21 cellular contexts compared by ENCODE assay signal in the genomic region with DNA sequence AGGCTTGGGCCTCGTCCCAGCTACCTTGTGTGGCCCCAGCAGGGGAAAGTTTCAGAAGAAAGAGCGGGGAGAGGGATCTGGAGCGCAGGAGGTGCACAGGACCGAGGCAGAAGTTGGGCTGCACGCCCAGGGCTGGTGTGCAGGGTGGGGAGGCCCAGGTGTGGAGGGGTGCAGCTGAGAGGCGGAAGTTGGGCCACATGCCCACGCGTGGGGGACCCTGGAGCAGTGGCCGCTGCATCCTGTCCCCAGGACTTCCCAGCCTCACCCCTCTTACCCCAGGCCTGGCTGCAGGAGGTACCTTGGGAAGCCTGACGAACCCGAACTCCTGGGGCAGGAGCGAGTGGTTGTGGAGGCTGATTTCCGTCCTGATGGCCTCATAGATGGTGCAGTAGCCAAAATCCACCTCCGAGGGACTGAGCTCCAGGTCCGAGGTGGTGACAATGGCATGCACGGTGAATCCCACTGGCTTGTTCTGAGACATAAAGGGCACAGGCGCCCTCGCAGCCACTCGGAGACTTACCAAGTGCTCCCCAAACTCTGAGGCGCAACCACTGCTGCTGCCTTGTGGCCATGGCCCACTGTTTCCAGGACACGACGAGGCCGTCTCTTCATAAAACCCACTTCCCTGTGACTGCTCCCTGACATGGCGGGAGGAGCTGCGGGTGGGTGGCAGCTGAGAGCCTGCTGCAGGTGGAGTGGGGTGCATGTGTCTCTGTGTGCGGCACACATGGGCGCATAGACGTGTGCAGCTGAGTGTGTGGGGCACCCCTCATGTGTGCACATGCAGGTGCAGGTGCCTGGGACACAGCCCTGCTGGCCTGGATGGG. TPM values are rescaled to one million over a fixed set of nuclear protein-coding genes. Genes with fewer than 3 reads are reported as not detected.
A peak's percentile ranks its signal among the peaks of the same experiment; 100 is the strongest.
DNase-seq lines count a peak whose midpoint lies in the region; ATAC-seq, FAIRE-seq and TF ChIP-seq lines count a peak whose summit lies in the region.
"Had no signal": no experiment of that assay in that cellular context is flagged by ENCODE, and none has a peak within 500 bp of the region (broad histone marks: within the 10 kb centered on the region; RNA-seq: fewer than 3 reads in every experiment).

No MANE protein-coding gene starts in this region.

- H2BK20ac ChIP-seq in IMR-90 (ENCODE audit: low read depth, low read length), result no peak overlapping the region

- no peaks in the 10 kb centered on the region for H3K27me3 Mint-ChIP-seq in activated CD4-positive, alpha-beta T cell treated with anti-CD3 and anti-CD28 coated beads, Interleukin-2, amount 10 ng/mL, durations not matched to agents 7 days and 5 days
- H3K27me3 Mint-ChIP-seq: B cell had no signal

- CTCF ChIA-PET in IMR-90 (lab: Yijun Ruan, JAX) (no interaction called here), HepG2 (lab: Yijun Ruan, JAX; ENCODE audit: low intra/inter-chr PET ratio, low total read pairs) (no interaction called here)
- CTCF ChIA-PET in activated CD4-positive, alpha-beta T cell treated with anti-CD3 and anti-CD28 coated beads, Interleukin-2, amount 10 ng/mL, durations not matched to agents 7 days and 5 days (lab: Charles Lee), result no interaction called here

- no peaks in the 10 kb centered on the region for H3K36me3 Mint-ChIP-seq in activated CD4-positive, alpha-beta T cell treated with anti-CD3 and anti-CD28 coated beads, Interleukin-2, amount 10 ng/mL, durations not matched to agents 7 days and 5 days (ENCODE audit: low read depth)
- H3K36me3 Mint-ChIP-seq: CD14-positive monocyte; CD8-positive, alpha-beta T cell had no signal

- DNase-seq in IMR-90 (no peak), HepG2 (ENCODE audit: low spot score) (no peak), posterior vena cava (ENCODE audit: low spot score) (peak; percentile 62), SKM-1 (lab: John Stamatoyannopoulos, UW; ENCODE audit: unreplicated experiment) (no peak)
- DNase-seq in activated CD4-positive, alpha-beta T cell treated with anti-CD3 and anti-CD28 coated beads, Interleukin-2, amount 10 ng/mL, durations not matched to agents 7 days and 5 days, result no peak
- DNase-seq: CD8-positive, alpha-beta T cell; COR-L47; DMS153; DND-41; GDM1 had no signal

- WGBS in IMR-90 (ENCODE audit: extremely low coverage in 2 of 2, insufficient read length in 1 of 2), 2 experiments, result 73% methylated on average over 19 of the region's 28 CpGs; no CpG with 5 or more reads in 1 of the 2 experiments
- 93% methylated on average over 12 of the region's 28 CpGs for WGBS in HepG2 (ENCODE audit: low lambda C conversion rate)

- H3K18ac ChIP-seq in IMR-90 (ENCODE audit: low read depth, low read length), result no peak overlapping the region

- TF ChIP-seq RAD21 in IMR-90 (IDR thresholded peaks at IDR 0.05; ENCODE audit: low read length), result no peak
- TF ChIP-seq RAD21 in HepG2 (CRISPR knock-in tag; IDR thresholded peaks at IDR 0.05), result no peak

- H3K36me3 ChIP-seq in BLaER1 (no peaks in the 10 kb centered on the region), IMR-90 (ENCODE audit: control insufficient read depth, insufficient read depth, low read length) (no peaks in the 10 kb centered on the region), HepG2 (replicated peaks in 1 of 2; ENCODE audit: control insufficient read depth in 1 of 2, insufficient read depth in 2 of 2, low read length in 2 of 2) (no peaks in the 10 kb centered on the region; a peak in 1 of 5 replicates)

- H3K79me2 ChIP-seq in HepG2 (ENCODE audit: insufficient read depth, low read length), result peaks cover 13% of the 10 kb centered on the region

- H4K20me1 ChIP-seq in BLaER1 (no peaks in the 10 kb centered on the region), IMR-90 (ENCODE audit: insufficient read depth, low read length) (no peaks in the 10 kb centered on the region), HepG2 (ENCODE audit: insufficient read depth, low read length) (no peaks in the 10 kb centered on the region)

- POLR2A ChIA-PET in IMR-90 (lab: Charles Lee; ENCODE audit: unreplicated experiment), result no interaction called here
- POLR2A ChIA-PET in HepG2 (lab: Yijun Ruan, JAX), result no interaction called here
- POLR2A ChIA-PET in activated CD4-positive, alpha-beta T cell treated with anti-CD3 and anti-CD28 coated beads, Interleukin-2, amount 10 ng/mL, durations not matched to agents 7 days and 5 days (lab: Charles Lee), result no interaction called here

- H3K9me3 ChIP-seq in BLaER1 (peaks cover 8% of the 10 kb centered on the region), IMR-90 (ENCODE audit: control insufficient read depth, insufficient read depth, low read length) (no peaks in the 10 kb centered on the region), HepG2 (ENCODE audit: low read length) (no peaks in the 10 kb centered on the region)

- no peak overlapping the region for H3K4ac ChIP-seq in IMR-90 (ENCODE audit: low read depth, low read length)

- TF ChIP-seq EP300 in HepG2 (IDR thresholded peaks at IDR 0.05; ENCODE audit: low read depth in 2 of 2, low read length in 2 of 2) (no peak), HepG2 (CRISPR knock-in tag; IDR thresholded peaks at IDR 0.05; ENCODE audit: borderline replicate concordance) (no peak)

- in situ Hi-C loops in IMR-90 (cut with MboI; ENCODE audit: low sequenced_read_pairs) (no loop called here), HepG2 (cut with HindIII; ENCODE audit: extremely low pct_ligation_motif_present, low pct_unique_long_range_greater_than_20kb) (no loop called here)

- TF ChIP-seq POLR2A in IMR-90 (IDR thresholded peaks at IDR 0.05; ENCODE audit: low read depth, low read length) (no peak), HepG2 (IDR thresholded peaks at IDR 0.05; ENCODE audit: insufficient read depth in 1 of 2, low read depth in 2 of 2, low read length in 2 of 2) (no peak)

- H3K23ac ChIP-seq in IMR-90 (ENCODE audit: low read depth, low read length), result no peak overlapping the region

- H3K4me3 Mint-ChIP-seq in activated CD4-positive, alpha-beta T cell treated with anti-CD3 and anti-CD28 coated beads, Interleukin-2, amount 10 ng/mL, durations not matched to agents 7 days and 5 days, result no peak overlapping the region
- H3K4me3 Mint-ChIP-seq: B cell; CD14-positive monocyte; CD8-positive, alpha-beta T cell had no signal

- H3K9me1 ChIP-seq in IMR-90 (ENCODE audit: insufficient read depth, low read length), result peaks cover 7% of the 10 kb centered on the region; the same call in 1 of the 2 replicates

- intact Hi-C loops in IMR-90 (cut with micrococcal nuclease), result loop anchor here (5.0 kb wide), 1 partner anchor 233 kb away; no protein-coding TSS in a partner anchor
- intact Hi-C loops in HepG2 (cut with micrococcal nuclease; ENCODE audit: unreplicated experiment), result no loop called here
- intact Hi-C loops in posterior vena cava (cut with DNase I), result loop anchor here (5.0 kb wide), 2 partner anchors 108 to 1633 kb away; no protein-coding TSS in a partner anchor

- H4K8ac ChIP-seq in IMR-90 (ENCODE audit: low read depth in 2 of 2, low read length in 2 of 2), result no peak overlapping the region

- H2AK9ac ChIP-seq in IMR-90 (replicated peaks; ENCODE audit: low read depth, low read length, poor library complexity), result peak overlapping the region; percentile 65

- no peak overlapping the region for H2BK15ac ChIP-seq in IMR-90 (ENCODE audit: low read depth, low read length)

- H3K27ac ChIP-seq in BLaER1 (no peak overlapping the region; the same call in 1 of the 2 replicates), IMR-90 (ENCODE audit: insufficient read depth, low read length) (no peak overlapping the region), HepG2 (ENCODE audit: extremely low read length, insufficient read depth, low read length) (no peak overlapping the region)

- peak overlapping the region; percentile 34; the same call in 1 of the 2 replicates for H3K4me2 ChIP-seq in BLaER1
- H3K4me2 ChIP-seq in IMR-90 (ENCODE audit: low read depth, low read length), result no peak overlapping the region
- no peak overlapping the region for H3K4me2 ChIP-seq in HepG2 (ENCODE audit: low read depth, low read length)

- H3K4me3 ChIP-seq in BLaER1 (no peak overlapping the region), IMR-90 (ENCODE audit: insufficient read depth, low read depth, low read length) (no peak overlapping the region), HepG2 (replicated peaks in 1 of 3; ENCODE audit: insufficient read depth in 1 of 3, low read depth in 2 of 3, low read length in 3 of 3) (no peak overlapping the region)

- no peak overlapping the region for H3K14ac ChIP-seq in IMR-90 (replicated peaks; ENCODE audit: low read depth, low read length)

- H3K27me3 ChIP-seq in BLaER1 (peaks cover 9% of the 10 kb centered on the region), IMR-90 (ENCODE audit: control insufficient read depth, insufficient read depth, low read length) (peaks cover 22% of the 10 kb centered on the region), HepG2 (ENCODE audit: control insufficient read depth in 1 of 2, insufficient read depth in 2 of 2, low read length in 2 of 2) (no peaks in the 10 kb centered on the region)

- TF ChIP-seq CTCF in IMR-90 (conservative IDR thresholded peaks at IDR 0.05; ENCODE audit: low read depth, low read length) (no peak), HepG2 (CRISPR knock-in tag; IDR thresholded peaks at IDR 0.05) (no peak)

- H3K79me1 ChIP-seq in IMR-90 (ENCODE audit: low read depth in 1 of 2, low read length in 2 of 2), result no peaks in the 10 kb centered on the region

- dilution Hi-C loops in IMR-90 (cut with HindIII; ENCODE audit: low sequenced_read_pairs, unreplicated experiment), result no loop called here

- no peak overlapping the region for H4K5ac ChIP-seq in IMR-90 (ENCODE audit: low read depth, low read length)

- H2AFZ ChIP-seq in IMR-90 (replicated peaks; ENCODE audit: low read length, poor library complexity) (no peak overlapping the region), HepG2 (ENCODE audit: low read length) (no peak overlapping the region)

- H4K91ac ChIP-seq in IMR-90 (ENCODE audit: insufficient read depth, low read depth, low read length), result no peak overlapping the region

- no peak overlapping the region for H3K27ac Mint-ChIP-seq in activated CD4-positive, alpha-beta T cell treated with anti-CD3 and anti-CD28 coated beads, Interleukin-2, amount 10 ng/mL, durations not matched to agents 7 days and 5 days
- H3K27ac Mint-ChIP-seq: B cell; CD14-positive monocyte; CD8-positive, alpha-beta T cell had no signal

- BruUV-seq in IMR-90 (replicated peaks; lab: Mats Ljungman, UMichigan) (no TSS peak), HepG2 (replicated peaks; lab: Mats Ljungman, UMichigan) (no TSS peak)

- H2BK5ac ChIP-seq in IMR-90 (ENCODE audit: low read depth, low read length, poor library complexity, severe bottlenecking), result no peak overlapping the region

- FAIRE-seq in HepG2 (lab: Jason Lieb, UNC), result no peak
- FAIRE-seq: A204.1, D721Med, GM12892, GM19239, H54 had no signal

- peaks cover 2% of the 10 kb centered on the region for H3K4me1 Mint-ChIP-seq in activated CD4-positive, alpha-beta T cell treated with anti-CD3 and anti-CD28 coated beads, Interleukin-2, amount 10 ng/mL, durations not matched to agents 7 days and 5 days

- peaks cover 5% of the 10 kb centered on the region for H3K9me3 Mint-ChIP-seq in activated CD4-positive, alpha-beta T cell treated with anti-CD3 and anti-CD28 coated beads, Interleukin-2, amount 10 ng/mL, durations not matched to agents 7 days and 5 days
- H3K9me3 Mint-ChIP-seq: CD8-positive, alpha-beta T cell had no signal

- H3K56ac ChIP-seq in IMR-90 (ENCODE audit: extremely low read depth, insufficient read depth, low read length), result no peak overlapping the region

- no peak overlapping the region for H2BK120ac ChIP-seq in IMR-90 (ENCODE audit: low read depth, low read length)

- peaks cover 76% of the 10 kb centered on the region for H3K4me1 ChIP-seq in BLaER1
- no peaks in the 10 kb centered on the region for H3K4me1 ChIP-seq in IMR-90 (ENCODE audit: control insufficient read depth, insufficient read depth, low read length)
- peaks cover 53% of the 10 kb centered on the region for H3K4me1 ChIP-seq in HepG2 (ENCODE audit: insufficient read depth, low read length)

- ATAC-seq in IMR-90 (ENCODE audit: low read depth) (no peak), HepG2 (no peak), GM21619 (IDR thresholded peaks at IDR 0.05; ENCODE audit: unreplicated experiment) (no peak)
- ATAC-seq: CD8-positive, alpha-beta T cell; HCT116 had no signal

- H2AK5ac ChIP-seq in IMR-90 (ENCODE audit: low read depth, low read length), result no peak overlapping the region

- H3K9ac ChIP-seq in BLaER1 (no peak overlapping the region), IMR-90 (ENCODE audit: low read depth, low read length) (no peak overlapping the region), HepG2 (ENCODE audit: insufficient read depth, low read depth, low read length) (no peak overlapping the region)

RNA-seq across cellular contexts. Expression of a gene that starts 20.4 kb away (rescaled TPM):
- total RNA-seq in IMR-90 (2012; rRNA removed), result 0.28 and 0.54 TPM in 2 replicates
- polyA plus RNA-seq in IMR-90 (2012; rRNA removed), result 1.3 and 1.9 TPM in 2 replicates
- 1.8 and 2.1 TPM in 2 replicates for polyA plus RNA-seq in IMR-90 (2012; cell fraction: cytosol; rRNA removed)
- 2.5 and 5.0 TPM in 2 replicates for polyA plus RNA-seq in IMR-90 (2012; cell fraction: nucleus; rRNA removed; ENCODE audit: low replicate concordance)
- total RNA-seq in HepG2 (2016; rRNA removed; fragmentation: Illumina TruSeq; extraction: Trizol), result 12.9 and 18.7 TPM in 2 replicates
- total RNA-seq in HepG2 (2016; cell fraction: cytosol; rRNA removed; fragmentation: Illumina TruSeq; extraction: Trizol; ENCODE audit: low read depth), result 49.1 and 56.2 TPM in 2 replicates
- 9.2 and 18.5 TPM in 2 replicates for total RNA-seq in HepG2 (2016; cell fraction: insoluble cytoplasmic fraction; rRNA removed; fragmentation: Illumina TruSeq; extraction: Trizol)
- 52.4 and 62.3 TPM in 2 replicates for total RNA-seq in HepG2 (2016; cell fraction: membrane; rRNA removed; fragmentation: Illumina TruSeq; extraction: Trizol)
- 7.7 and 11.9 TPM in 2 replicates for total RNA-seq in HepG2 (2016; cell fraction: nucleus; rRNA removed; fragmentation: Illumina TruSeq; extraction: Trizol)
- polyA plus RNA-seq in HepG2 (2011; rRNA removed), result 13.2 and 15.3 TPM in 2 replicates
- 12.8 and 25.5 TPM in 2 replicates for polyA plus RNA-seq in HepG2 (2011; cell fraction: cytosol; rRNA removed)
- 29.4 and 36.3 TPM in 2 replicates for polyA plus RNA-seq in HepG2 (2011; cell fraction: nucleus; rRNA removed)
- polyA plus RNA-seq in HepG2 (2012), result 6.6 and 7.8 TPM in 2 replicates
- 77.9 and 88.5 TPM in 2 replicates for polyA plus RNA-seq in HepG2 (2016; cell fraction: cytosol; fragmentation: Illumina TruSeq; extraction: Trizol; ENCODE audit: low read depth)
- polyA plus RNA-seq in HepG2 (2016; cell fraction: insoluble cytoplasmic fraction; fragmentation: Illumina TruSeq; extraction: Trizol; ENCODE audit: low read depth), result 13.6 and 17.5 TPM in 2 replicates
- polyA plus RNA-seq in HepG2 (2016; cell fraction: membrane; fragmentation: Illumina TruSeq; extraction: Trizol; ENCODE audit: low read depth), result 69.4 and 73.4 TPM in 2 replicates
- polyA plus RNA-seq in HepG2 (2016; cell fraction: nucleus; fragmentation: Illumina TruSeq; extraction: Trizol; ENCODE audit: insufficient read depth, low read depth), result 21.1 and 21.2 TPM in 2 replicates
- polyA minus RNA-seq in HepG2 (2011; rRNA and poly(A)+ RNA removed; ENCODE audit: low replicate concordance), result 1.1 and 27.0 TPM in 2 replicates
- 7.6 and 7.8 TPM in 2 replicates for polyA minus RNA-seq in HepG2 (2011; cell fraction: cytosol; rRNA and poly(A)+ RNA removed)
- polyA minus RNA-seq in HepG2 (2011; cell fraction: nucleus; rRNA and poly(A)+ RNA removed), result 2.3 and 2.6 TPM in 2 replicates
- not detected for total RNA-seq in posterior vena cava
- not detected for total RNA-seq in activated CD4-positive, alpha-beta T cell treated with anti-CD3 and anti-CD28 coated beads, Interleukin-2, amount 10 ng/mL, durations not matched to agents 7 days and 5 days
- polyA plus RNA-seq: CD14-positive monocyte had no signal

RNA-seq across cellular contexts. Expression of a gene that starts 24.4 kb away (rescaled TPM):
- total RNA-seq in IMR-90 (2012; rRNA removed) (not detected in 2 replicates), HepG2 (2016; rRNA removed; fragmentation: Illumina TruSeq; extraction: Trizol) (0.11 TPM in 1 of 2 replicates, not detected in the other), posterior vena cava (under 1 TPM in 1 of 2 donors, not detected in 1; 0.37 TPM)
- polyA plus RNA-seq in IMR-90 (2012; rRNA removed) (0.52 and 0.91 TPM in 2 replicates), HepG2 (2011; rRNA removed) (0.12 TPM in 1 of 2 replicates, not detected in the other)
- not detected in 2 replicates for polyA plus RNA-seq in IMR-90 (2012; cell fraction: cytosol; rRNA removed)
- 10.0 and 15.0 TPM in 2 replicates for polyA plus RNA-seq in IMR-90 (2012; cell fraction: nucleus; rRNA removed; ENCODE audit: low replicate concordance)
- not detected in 2 replicates for total RNA-seq in HepG2 (2016; cell fraction: cytosol; rRNA removed; fragmentation: Illumina TruSeq; extraction: Trizol; ENCODE audit: low read depth)
- 0.13 TPM in 1 of 2 replicates, not detected in the other for total RNA-seq in HepG2 (2016; cell fraction: insoluble cytoplasmic fraction; rRNA removed; fragmentation: Illumina TruSeq; extraction: Trizol)
- not detected in 2 replicates for total RNA-seq in HepG2 (2016; cell fraction: membrane; rRNA removed; fragmentation: Illumina TruSeq; extraction: Trizol)
- not detected in 2 replicates for total RNA-seq in HepG2 (2016; cell fraction: nucleus; rRNA removed; fragmentation: Illumina TruSeq; extraction: Trizol)
- polyA plus RNA-seq in HepG2 (2011; cell fraction: cytosol; rRNA removed), result not detected in 2 replicates
- polyA plus RNA-seq in HepG2 (2011; cell fraction: nucleus; rRNA removed), result 0.80 and 1.5 TPM in 2 replicates
- not detected in 2 replicates for polyA plus RNA-seq in HepG2 (2012)
- polyA plus RNA-seq in HepG2 (2016; cell fraction: cytosol; fragmentation: Illumina TruSeq; extraction: Trizol; ENCODE audit: low read depth), result not detected in 2 replicates
- not detected in 2 replicates for polyA plus RNA-seq in HepG2 (2016; cell fraction: insoluble cytoplasmic fraction; fragmentation: Illumina TruSeq; extraction: Trizol; ENCODE audit: low read depth)
- not detected in 2 replicates for polyA plus RNA-seq in HepG2 (2016; cell fraction: membrane; fragmentation: Illumina TruSeq; extraction: Trizol; ENCODE audit: low read depth)
- 0.38 and 0.87 TPM in 2 replicates for polyA plus RNA-seq in HepG2 (2016; cell fraction: nucleus; fragmentation: Illumina TruSeq; extraction: Trizol; ENCODE audit: insufficient read depth, low read depth)
- polyA minus RNA-seq in HepG2 (2011; rRNA and poly(A)+ RNA removed; ENCODE audit: low replicate concordance), result not detected in 2 replicates
- polyA minus RNA-seq in HepG2 (2011; cell fraction: cytosol; rRNA and poly(A)+ RNA removed), result not detected in 2 replicates
- 0.64 TPM in 1 of 2 replicates, not detected in the other for polyA minus RNA-seq in HepG2 (2011; cell fraction: nucleus; rRNA and poly(A)+ RNA removed)
- total RNA-seq in activated CD4-positive, alpha-beta T cell treated with anti-CD3 and anti-CD28 coated beads, Interleukin-2, amount 10 ng/mL, durations not matched to agents 7 days and 5 days, result under 1 TPM; 0.27 to 0.47 TPM
- total RNA-seq: HT-29 had no signal
- polyA plus RNA-seq: CD14-positive monocyte had no signal

RNA-seq across cellular contexts. Expression of a gene that starts 48.6 kb away (rescaled TPM):
- total RNA-seq in IMR-90 (2012; rRNA removed) (73.5 and 74.7 TPM in 2 replicates), HepG2 (2016; rRNA removed; fragmentation: Illumina TruSeq; extraction: Trizol) (66.2 and 76.7 TPM in 2 replicates), posterior vena cava (100 to 1,000 TPM; 318 to 379 TPM)
- polyA plus RNA-seq in IMR-90 (2012; rRNA removed) (366 and 371 TPM in 2 replicates), HepG2 (2011; rRNA removed) (327 and 345 TPM in 2 replicates)
- polyA plus RNA-seq in IMR-90 (2012; cell fraction: cytosol; rRNA removed), result 219 and 373 TPM in 2 replicates
- polyA plus RNA-seq in IMR-90 (2012; cell fraction: nucleus; rRNA removed; ENCODE audit: low replicate concordance), result 315 and 343 TPM in 2 replicates
- total RNA-seq in HepG2 (2016; cell fraction: cytosol; rRNA removed; fragmentation: Illumina TruSeq; extraction: Trizol; ENCODE audit: low read depth), result 98.5 and 108 TPM in 2 replicates
- 68.2 and 68.8 TPM in 2 replicates for total RNA-seq in HepG2 (2016; cell fraction: insoluble cytoplasmic fraction; rRNA removed; fragmentation: Illumina TruSeq; extraction: Trizol)
- 163 and 168 TPM in 2 replicates for total RNA-seq in HepG2 (2016; cell fraction: membrane; rRNA removed; fragmentation: Illumina TruSeq; extraction: Trizol)
- 45.2 and 49.3 TPM in 2 replicates for total RNA-seq in HepG2 (2016; cell fraction: nucleus; rRNA removed; fragmentation: Illumina TruSeq; extraction: Trizol)
- polyA plus RNA-seq in HepG2 (2011; cell fraction: cytosol; rRNA removed), result 278 and 286 TPM in 2 replicates
- 169 and 179 TPM in 2 replicates for polyA plus RNA-seq in HepG2 (2011; cell fraction: nucleus; rRNA removed)
- 196 and 197 TPM in 2 replicates for polyA plus RNA-seq in HepG2 (2012)
- polyA plus RNA-seq in HepG2 (2016; cell fraction: cytosol; fragmentation: Illumina TruSeq; extraction: Trizol; ENCODE audit: low read depth), result 302 and 370 TPM in 2 replicates
- 201 and 257 TPM in 2 replicates for polyA plus RNA-seq in HepG2 (2016; cell fraction: insoluble cytoplasmic fraction; fragmentation: Illumina TruSeq; extraction: Trizol; ENCODE audit: low read depth)
- 387 and 445 TPM in 2 replicates for polyA plus RNA-seq in HepG2 (2016; cell fraction: membrane; fragmentation: Illumina TruSeq; extraction: Trizol; ENCODE audit: low read depth)
- 156 and 160 TPM in 2 replicates for polyA plus RNA-seq in HepG2 (2016; cell fraction: nucleus; fragmentation: Illumina TruSeq; extraction: Trizol; ENCODE audit: insufficient read depth, low read depth)
- 349 and 450 TPM in 2 replicates for polyA minus RNA-seq in HepG2 (2011; rRNA and poly(A)+ RNA removed; ENCODE audit: low replicate concordance)
- 168 and 187 TPM in 2 replicates for polyA minus RNA-seq in HepG2 (2011; cell fraction: cytosol; rRNA and poly(A)+ RNA removed)
- polyA minus RNA-seq in HepG2 (2011; cell fraction: nucleus; rRNA and poly(A)+ RNA removed), result 63.1 and 70.6 TPM in 2 replicates
- total RNA-seq in activated CD4-positive, alpha-beta T cell treated with anti-CD3 and anti-CD28 coated beads, Interleukin-2, amount 10 ng/mL, durations not matched to agents 7 days and 5 days, result 100 to 1,000 TPM; 368 to 454 TPM
